Comparison of ENCODE assay signal across 29 cellular contexts in the genomic region with DNA sequence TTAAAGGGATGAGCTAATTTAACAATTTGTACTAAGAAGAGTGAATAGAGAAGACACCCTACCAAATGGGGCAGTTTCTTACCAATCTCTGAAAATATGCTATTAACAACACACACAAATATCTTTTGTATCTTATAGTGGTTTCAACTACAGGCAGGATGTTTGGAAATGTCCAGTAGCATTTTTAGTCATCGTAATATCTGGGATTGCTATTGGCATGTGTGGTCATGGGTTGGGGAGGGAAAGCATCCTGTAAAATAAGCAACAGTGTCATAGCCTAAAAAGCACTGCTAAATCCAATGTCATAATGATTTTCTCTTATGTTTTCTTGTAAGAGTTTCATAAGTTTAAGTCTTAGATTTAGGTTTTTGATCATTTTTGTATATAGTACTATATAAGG. TPM values are rescaled to one million over a fixed set of nuclear protein-coding genes. Genes with fewer than 3 reads are reported as not detected.
"Had no signal": no experiment of that assay in that cellular context is flagged by ENCODE, and none has a peak within 500 bp of the region (broad histone marks: within the 10 kb centered on the region; RNA-seq: fewer than 3 reads in every experiment).

No MANE protein-coding gene starts in this region.

- H3K27me3 ChIP-seq: ascending aorta, breast epithelium, cardiac muscle cell, colonic mucosa, esophagus squamous epithelium, foreskin keratinocyte, gastroesophageal sphincter had no signal

- H3K9me3 ChIP-seq: ascending aorta, breast epithelium, colonic mucosa, esophagus squamous epithelium had no signal

- DNase-seq: activated B cell treated with CpG ODN at 0.5 μM for 24 hours; activated CD4-positive, alpha-beta T cell treated with anti-CD3 and anti-CD28 coated beads for 48 hours; activated CD4-positive, alpha-beta T cell treated with anti-CD3 and anti-CD28 coated beads, Interleukin-2, amount 50 U/mL, for 1 hour; activated CD4-positive, alpha-beta T cell treated with anti-CD3 and anti-CD28 coated beads, Interleukin-2, amount 50 U/mL, for 48 hours; activated CD8-positive, alpha-beta memory T cell treated with anti-CD3 and anti-CD28 coated beads for 24 hours; activated CD8-positive, alpha-beta T cell treated with anti-CD3 and anti-CD28 coated beads for 36 hours; activated gamma-delta T cell; activated naive CD4-positive, alpha-beta T cell; activated naive CD4-positive, alpha-beta T cell treated with anti-CD3 and anti-CD28 coated beads, Interleukin-2, amount 10 ng/mL, durations not matched to agents 7 days and 5 days; activated naive CD8-positive, alpha-beta T cell treated with anti-CD3 and anti-CD28 coated beads, Interleukin-2, amount 10 ng/mL, durations not matched to agents 7 days and 5 days; activated T-cell treated with anti-CD3 and anti-CD28 coated beads, Interleukin-2, amount 50 U/mL, for 4 hours; central memory CD4-positive, alpha-beta T cell; cerebellar nuclear complex; colonic mucosa; effector CD8-positive, alpha-beta T cell; esophagus squamous epithelium; foreskin keratinocyte; head of caudate nucleus; T-helper 1 cell; T-helper 17 cell; T1000; WERI-Rb-1 had no signal

- H3K4me3 ChIP-seq: ascending aorta, breast epithelium, cardiac muscle cell, colonic mucosa, esophagus squamous epithelium, gastroesophageal sphincter had no signal

- H3K4me1 ChIP-seq: ascending aorta, breast epithelium, colonic mucosa, gastroesophageal sphincter had no signal

- ATAC-seq: activated CD4-positive, CD25-positive, alpha-beta regulatory T cell treated with anti-CD3 and anti-CD28 coated beads, Interleukin-2, amount 50 U/mL, for 24 hours; activated CD8-positive, alpha-beta T cell treated with anti-CD3 and anti-CD28 coated beads for 36 hours; activated naive CD4-positive, alpha-beta T cell treated with anti-CD3 and anti-CD28 coated beads, Interleukin-2, amount 50 U/mL, for 72 hours; activated T-cell treated with anti-CD3 and anti-CD28 coated beads, Interleukin-2, amount 50 U/mL, for 4 hours; foreskin keratinocyte; gastroesophageal sphincter; T-helper 17 cell had no signal

- H3K27ac ChIP-seq: ascending aorta, breast epithelium, cardiac muscle cell, colonic mucosa, epithelial cell of prostate, foreskin keratinocyte, gastroesophageal sphincter, WERI-Rb-1 had no signal

- H3K36me3 ChIP-seq: ascending aorta, breast epithelium, cardiac muscle cell, colonic mucosa, esophagus squamous epithelium, gastroesophageal sphincter, WERI-Rb-1 had no signal

RNA-seq across cellular contexts. Expression of a gene that starts 29.3 kb away (rescaled TPM):
- total RNA-seq: cardiac muscle cell had no signal
- polyA plus RNA-seq: cardiac muscle cell had no signal
